ENCODE assay signal across 7 cellular contexts in genomic region chr1:211515090-211516023, GRCh38. TPM values are rescaled to one million over a fixed set of nuclear protein-coding genes. Genes with fewer than 3 reads are reported as not detected.
A peak's percentile ranks its signal among the peaks of the same experiment; 100 is the strongest.
DNase-seq lines count a peak whose midpoint lies in the region; ATAC-seq and TF ChIP-seq lines count a peak whose summit lies in the region.

No MANE protein-coding gene starts in this region.

- peak; percentile 49 for TF ChIP-seq CTCF in astrocyte of the spinal cord (IDR thresholded peaks at IDR 0.05; ENCODE audit: low read depth, low read length)

- ATAC-seq in GM18499 (IDR thresholded peaks at IDR 0.05; ENCODE audit: insufficient read depth, unreplicated experiment): peak; percentile 30
- peak; percentile 65 for ATAC-seq in HG02798 (IDR thresholded peaks at IDR 0.05; ENCODE audit: poor library complexity, unreplicated experiment)

- H3K27ac ChIP-seq in iPS-18a (ENCODE audit: low read length): no peak overlapping the region
- no peak overlapping the region for H3K27ac ChIP-seq in skeletal muscle tissue (ENCODE audit: low read depth, low read length)

- H3K27me3 ChIP-seq in iPS-18a (ENCODE audit: control insufficient read depth, insufficient read depth, low read length) (peaks cover 19% of the 10 kb centered on the region), skeletal muscle tissue (ENCODE audit: control insufficient read depth in 3 of 3, insufficient read depth in 3 of 3, low read length in 3 of 3) (peaks cover 0 to 5% (median 0%) of the 10 kb centered on the region in 3 donors)

- H3K4me3 ChIP-seq in astrocyte of the spinal cord (ENCODE audit: low read depth, low read length) (no peak overlapping the region), iPS-18a (ENCODE audit: low read length) (peak overlapping the region; percentile 43), skeletal muscle tissue (ENCODE audit: low read length in 3 of 3) (peak overlapping the region; percentile 63 to 70 (median 64))

- H3K4me1 ChIP-seq in iPS-18a (ENCODE audit: control insufficient read depth, low read depth, low read length): no peaks in the 10 kb centered on the region
- peaks cover 5 to 9% (median 7%) of the 10 kb centered on the region in 3 donors for H3K4me1 ChIP-seq in skeletal muscle tissue (ENCODE audit: control insufficient read depth in 3 of 3, insufficient read depth in 3 of 3, low read length in 3 of 3)

- H3K36me3 ChIP-seq in iPS-18a (ENCODE audit: control insufficient read depth, low read depth, low read length) (no peaks in the 10 kb centered on the region), skeletal muscle tissue (ENCODE audit: control insufficient read depth in 3 of 3, insufficient read depth in 3 of 3, low read length in 3 of 3) (no peaks in the 10 kb centered on the region)

- H3K9ac ChIP-seq in iPS-18a (ENCODE audit: low read length) (no peak overlapping the region), skeletal muscle tissue (ENCODE audit: low read depth in 1 of 3, low read length in 3 of 3) (peak overlapping the region; percentile 38 to 64 (median 61))

- DNase-seq in NCI-H1436 (lab: John Stamatoyannopoulos, UW) (peak; percentile 73), T1000 (lab: John Stamatoyannopoulos, UW) (peak; percentile 95), astrocyte of the spinal cord (ENCODE audit: low read depth, low spot score) (peak; percentile 96)

- in situ Hi-C loops in astrocyte of the spinal cord (cut with HindIII; ENCODE audit: low sequenced_read_pairs): no loop called here

- H3K9me3 ChIP-seq in iPS-18a (ENCODE audit: control insufficient read depth, low read depth, low read length) (no peaks in the 10 kb centered on the region), skeletal muscle tissue (ENCODE audit: control insufficient read depth in 3 of 3, low read length in 3 of 3) (no peaks in the 10 kb centered on the region)

RNA-seq across cellular contexts. Expression of gene RD3, which starts 23.4 kb away (rescaled TPM):
- under 0.01 TPM for total RNA-seq in skeletal muscle tissue
